8 cellular contexts compared by ENCODE assay signal in genomic region chr19:7393934-7394508, GRCh38. TPM values are rescaled to one million over a fixed set of nuclear protein-coding genes. Genes with fewer than 3 reads are reported as not detected.
DNase-seq lines count a peak whose midpoint lies in the region; ATAC-seq and TF ChIP-seq lines count a peak whose summit lies in the region.

No MANE protein-coding gene starts in this region.

- CTCF ChIA-PET in activated CD4-positive, alpha-beta T cell treated with anti-CD3 and anti-CD28 coated beads for 36 hours (lab: Charles Lee): interaction anchor here (1.3 kb wide), 1 partner anchor 20 kb away, joined by 4 read pairs; no protein-coding TSS in a partner anchor

- POLR2A ChIA-PET in activated CD4-positive, alpha-beta T cell treated with anti-CD3 and anti-CD28 coated beads for 36 hours (lab: Charles Lee): no interaction called here

- H3K4me3 ChIP-seq in left lung (peak overlapping the region; percentile 97 to 99), thoracic aorta (peak overlapping the region; percentile 98)

- H3K9me3 Mint-ChIP-seq in activated CD4-positive, alpha-beta T cell treated with anti-CD3 and anti-CD28 coated beads for 36 hours (ENCODE audit: low read depth): no peaks in the 10 kb centered on the region

- no peak overlapping the region for H3K27ac ChIP-seq in left lung
- H3K27ac ChIP-seq in thoracic aorta: no peak overlapping the region

- H3K9me3 ChIP-seq in left lung: no peaks in the 10 kb centered on the region
- H3K9me3 ChIP-seq in thoracic aorta: no peaks in the 10 kb centered on the region

- intact Hi-C loops in activated CD4-positive, alpha-beta T cell treated with anti-CD3 and anti-CD28 coated beads for 36 hours (cut with DNase I, micrococcal nuclease): loop anchor here in 1 of 2 experiments (2.0 kb wide), 2 partner anchors 95 to 235 kb away; partner anchors contain the start of genes PET100, PEX11G and XAB2
- intact Hi-C loops in left lung (cut with DNase I): no loop called here

- H3K4me1 ChIP-seq in left lung (peaks cover 7 to 42% of the 10 kb centered on the region in 2 donors), thoracic aorta (ENCODE audit: control insufficient read depth in 1 of 2, low read depth in 2 of 2) (peaks cover 19 to 32% of the 10 kb centered on the region in 2 donors)

- peaks cover 8% of the 10 kb centered on the region for H3K36me3 Mint-ChIP-seq in activated CD4-positive, alpha-beta T cell treated with anti-CD3 and anti-CD28 coated beads for 36 hours (ENCODE audit: low read depth)

- H3K27me3 ChIP-seq in left lung: no peaks in the 10 kb centered on the region
- H3K27me3 ChIP-seq in thoracic aorta (replicated peaks; ENCODE audit: insufficient read depth): no peaks in the 10 kb centered on the region

- H3K36me3 ChIP-seq in left lung: no peaks in the 10 kb centered on the region
- no peaks in the 10 kb centered on the region for H3K36me3 ChIP-seq in thoracic aorta

- TF ChIP-seq CTCF in left lung (IDR thresholded peaks at IDR 0.05) (no peak), thoracic aorta (IDR thresholded peaks at IDR 0.05) (no peak)

- no peak for ATAC-seq in activated CD4-positive, alpha-beta T cell treated with anti-CD3 and anti-CD28 coated beads for 36 hours
- ATAC-seq in left lung: no peak
- no peak for ATAC-seq in thoracic aorta (ENCODE audit: insufficient number of reproducible peaks, low FRiP score, low read depth)
- ATAC-seq in HG03039 (IDR thresholded peaks at IDR 0.05; ENCODE audit: unreplicated experiment): no peak
- ATAC-seq in GM21515 (IDR thresholded peaks at IDR 0.05; ENCODE audit: unreplicated experiment): no peak

- H3K27ac Mint-ChIP-seq in activated CD4-positive, alpha-beta T cell treated with anti-CD3 and anti-CD28 coated beads for 36 hours: peak overlapping the region; percentile 78

- peaks cover 32% of the 10 kb centered on the region for H3K4me1 Mint-ChIP-seq in activated CD4-positive, alpha-beta T cell treated with anti-CD3 and anti-CD28 coated beads for 36 hours

- peak overlapping the region; percentile 83 for H3K4me3 Mint-ChIP-seq in activated CD4-positive, alpha-beta T cell treated with anti-CD3 and anti-CD28 coated beads for 36 hours

- H3K27me3 Mint-ChIP-seq in activated CD4-positive, alpha-beta T cell treated with anti-CD3 and anti-CD28 coated beads for 36 hours: no peaks in the 10 kb centered on the region

- no peak for DNase-seq in activated CD4-positive, alpha-beta T cell treated with anti-CD3 and anti-CD28 coated beads for 36 hours
- DNase-seq in activated CD4-positive, alpha-beta T cell treated with anti-CD3 and anti-CD28 coated beads, Interleukin-2, amount 50 U/mL, for 1 hour: no peak
- DNase-seq in amniotic epithelial cell (ENCODE audit: low read depth) (peak; percentile 62), left lung (no peak), thoracic aorta (ENCODE audit: low spot score) (no peak), Kasumi-1 (lab: John Stamatoyannopoulos, UW) (no peak)

RNA-seq across cellular contexts. Expression of gene ARHGEF18, which starts 45.3 kb away (rescaled TPM):
- total RNA-seq in activated CD4-positive, alpha-beta T cell treated with anti-CD3 and anti-CD28 coated beads for 36 hours: 10 to 100 TPM; 36.6 to 39.3 TPM
- 10 to 100 TPM; 42.8 to 61.2 TPM for total RNA-seq in left lung
- 10 to 100 TPM; 21.8 to 22.7 TPM for total RNA-seq in thoracic aorta
